13 cellular contexts compared by ENCODE assay signal in the genomic region with DNA sequence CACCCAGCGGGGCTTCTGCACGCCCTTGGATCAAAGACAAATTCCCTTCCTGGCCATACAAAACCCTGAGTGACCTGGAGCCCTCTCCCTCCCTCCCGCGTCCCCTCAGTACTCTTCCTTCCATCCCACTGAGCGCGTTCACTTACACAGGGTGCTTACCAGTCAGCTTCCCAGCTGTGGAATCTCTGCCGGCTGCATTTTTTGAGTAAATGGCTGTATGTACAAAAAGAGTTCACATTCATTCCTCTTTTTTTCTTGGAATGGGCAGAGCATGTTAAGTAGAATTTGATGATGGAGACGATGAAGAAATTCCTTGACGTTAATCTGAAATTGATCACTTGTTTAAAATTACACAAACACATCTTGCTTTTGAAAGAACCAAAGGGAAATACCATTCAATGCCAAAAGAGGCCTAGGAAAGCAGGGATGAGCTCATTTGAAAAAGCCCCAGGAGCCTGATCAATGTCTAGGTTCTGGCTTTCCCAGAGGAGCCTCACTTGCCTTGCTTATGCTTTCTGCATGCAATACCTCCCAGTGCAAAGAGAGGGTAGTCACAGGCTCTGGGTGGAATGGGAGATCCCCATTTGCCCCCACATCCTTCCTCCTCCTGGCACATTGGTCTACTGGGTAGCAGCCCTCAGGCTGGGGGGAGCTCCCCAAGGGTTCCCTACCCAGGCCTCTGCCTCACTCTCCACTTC. TPM values are rescaled to one million over a fixed set of nuclear protein-coding genes. Genes with fewer than 3 reads are reported as not detected.
DNase-seq lines count a peak whose midpoint lies in the region; TF ChIP-seq lines count a peak whose summit lies in the region.
"Had no signal": no experiment of that assay in that cellular context is flagged by ENCODE, and none has a peak within 500 bp of the region (broad histone marks: within the 10 kb centered on the region; RNA-seq: fewer than 3 reads in every experiment).

No MANE protein-coding gene starts in this region.

- TF ChIP-seq CTCF in chondrocyte (IDR thresholded peaks at IDR 0.05) = peak; percentile 12
- no peak for TF ChIP-seq CTCF in stomach (IDR thresholded peaks at IDR 0.05)
- no peak for TF ChIP-seq CTCF in GM13976 (IDR thresholded peaks at IDR 0.05; ENCODE audit: borderline replicate concordance, control extremely low read depth, extremely low read depth, insufficient read depth, missing control alignments)
- no peak for TF ChIP-seq CTCF in testis (IDR thresholded peaks at IDR 0.05)

- TF ChIP-seq POLR2A in stomach (IDR thresholded peaks at IDR 0.05) (no peak), testis (IDR thresholded peaks at IDR 0.05) (no peak)

- H3K79me2 ChIP-seq in mesendoderm (ENCODE audit: control insufficient read depth, insufficient read depth, low read length) = no peaks in the 10 kb centered on the region

- H3K4me1 Mint-ChIP-seq in chondrocyte (ENCODE audit: low read depth) = peaks cover 50% of the 10 kb centered on the region

- no peak overlapping the region for H3K27ac ChIP-seq in mesendoderm (ENCODE audit: low read depth, low read length)
- peak overlapping the region in 3 of 5 donors; percentile 27 to 55 (median 42) for H3K27ac ChIP-seq in stomach
- H3K27ac ChIP-seq in testis = no peak overlapping the region

- in situ Hi-C loops in GM13976 (cut with MboI; ENCODE audit: low sequenced_read_pairs, unreplicated experiment) = no loop called here

- DNase-seq in Kasumi-1 (lab: John Stamatoyannopoulos, UW) (peak; percentile 21 to 27), chondrocyte (ENCODE audit: low spot score) (no peak), mesendoderm (peak; percentile 59), stomach (no peak), GM13976 (ENCODE audit: low spot score) (no peak), AML-193 (lab: John Stamatoyannopoulos, UW) (no peak), testis (no peak)
- DNase-seq: activated CD4-positive, alpha-beta memory T cell treated with anti-CD3 and anti-CD28 coated beads for 36 hours; activated naive CD4-positive, alpha-beta T cell treated with Interleukin-2 at 50 U/mL for 16 hours; COR-L47; dorsolateral prefrontal cortex; H7; KG1 had no signal

- intact Hi-C loops in stomach (cut with DNase I; ENCODE audit: low total_unique reads) = no loop called here
- intact Hi-C loops in testis (cut with DNase I; ENCODE audit: low total_unique reads) = no loop called here

- peak overlapping the region; percentile 10 for H3K9ac ChIP-seq in mesendoderm (ENCODE audit: low read length)

- no peaks in the 10 kb centered on the region for H3K27me3 ChIP-seq in mesendoderm (ENCODE audit: insufficient read depth, low read length, poor library complexity)
- H3K27me3 ChIP-seq in stomach = no peaks in the 10 kb centered on the region
- no peaks in the 10 kb centered on the region for H3K27me3 ChIP-seq in testis
- H3K27me3 ChIP-seq: dorsolateral prefrontal cortex had no signal

- no CpG with 5 or more reads among the region's 9 CpGs for WGBS in mesendoderm (ENCODE audit: extremely low coverage, insufficient coverage, low lambda C conversion rate)
- 72 to 88% (median 81%) methylated on average over 9 of the region's 9 CpGs for WGBS in stomach, 5 donors
- WGBS in testis, 2 donors = 95 to 96% methylated on average over 9 of the region's 9 CpGs

- no peaks in the 10 kb centered on the region for H3K9me3 ChIP-seq in stomach
- no peaks in the 10 kb centered on the region for H3K9me3 ChIP-seq in testis

- H3K23ac ChIP-seq in mesendoderm (ENCODE audit: low read length) = no peak overlapping the region

- H3K4ac ChIP-seq in mesendoderm (ENCODE audit: low read depth, low read length) = no peak overlapping the region

- H2AK5ac ChIP-seq in mesendoderm (ENCODE audit: low read length) = peak overlapping the region; percentile 83

- H4K8ac ChIP-seq in mesendoderm (ENCODE audit: low read depth, low read length) = no peak overlapping the region

- H2BK120ac ChIP-seq in mesendoderm (ENCODE audit: low read depth, low read length) = peak overlapping the region; percentile 49

- H3K79me1 ChIP-seq in mesendoderm (ENCODE audit: low read length) = no peaks in the 10 kb centered on the region

- H3K4me3 ChIP-seq in mesendoderm (ENCODE audit: low read length) (no peak overlapping the region), stomach (no peak overlapping the region), testis (no peak overlapping the region)
- H3K4me3 ChIP-seq: dorsolateral prefrontal cortex had no signal

- H3K4me1 ChIP-seq in mesendoderm (ENCODE audit: control insufficient read depth, low read depth, low read length) (peaks cover 21% of the 10 kb centered on the region), stomach (peaks cover 0 to 9% (median 2%) of the 10 kb centered on the region in 4 donors), testis (no peaks in the 10 kb centered on the region)

- no peak overlapping the region for H3K4me2 ChIP-seq in mesendoderm (ENCODE audit: low read length)

- peak overlapping the region; percentile 31 for H2BK5ac ChIP-seq in mesendoderm (ENCODE audit: low read length)

- H3K36me3 ChIP-seq in mesendoderm (ENCODE audit: control insufficient read depth, insufficient read depth, low read length) (no peaks in the 10 kb centered on the region), stomach (no peaks in the 10 kb centered on the region), testis (ENCODE audit: low read depth, missing control alignments) (no peaks in the 10 kb centered on the region)

- H3K56ac ChIP-seq in mesendoderm (ENCODE audit: low read length) = peak overlapping the region; percentile 61

- peak overlapping the region; percentile 29 for H3K18ac ChIP-seq in mesendoderm (ENCODE audit: low read length)

- no peak overlapping the region for H4K5ac ChIP-seq in mesendoderm (ENCODE audit: low read length)

- no peak for TF ChIP-seq EP300 in stomach (IDR thresholded peaks at IDR 0.05)

- peak overlapping the region; percentile 25 for H3K27ac Mint-ChIP-seq in chondrocyte (ENCODE audit: unreplicated experiment)
- H3K27ac Mint-ChIP-seq: activated CD4-positive, alpha-beta memory T cell treated with anti-CD3 and anti-CD28 coated beads for 36 hours had no signal

- H3K9me3 Mint-ChIP-seq in chondrocyte (ENCODE audit: low read depth) = no peaks in the 10 kb centered on the region
- H3K9me3 Mint-ChIP-seq: activated CD4-positive, alpha-beta memory T cell treated with anti-CD3 and anti-CD28 coated beads for 36 hours had no signal

- H3K4me3 Mint-ChIP-seq in chondrocyte (ENCODE audit: unreplicated experiment) = no peak overlapping the region
- H3K4me3 Mint-ChIP-seq: activated CD4-positive, alpha-beta memory T cell treated with anti-CD3 and anti-CD28 coated beads for 36 hours had no signal

- no peak overlapping the region for H2BK15ac ChIP-seq in mesendoderm (replicated peaks; ENCODE audit: low read depth)

- H3K27me3 Mint-ChIP-seq in chondrocyte (ENCODE audit: low read depth) = no peaks in the 10 kb centered on the region

- no peaks in the 10 kb centered on the region for H3K36me3 Mint-ChIP-seq in chondrocyte (ENCODE audit: low read depth)
- H3K36me3 Mint-ChIP-seq: activated CD4-positive, alpha-beta memory T cell treated with anti-CD3 and anti-CD28 coated beads for 36 hours had no signal

RNA-seq across cellular contexts. Expression of a gene that starts 12.2 kb away (rescaled TPM):
- total RNA-seq in chondrocyte (61.2 to 99.9 TPM (median 70.1 TPM) in 3 replicates), stomach (100 to 1,000 TPM in 1 of 5 donors, 10 to 100 TPM in 3, 1 to 10 TPM in 1; 7.0 to 123 (median 29.3) TPM), testis (10 to 100 TPM in 1 of 2 donors, 1 to 10 TPM in 1; 9.8 to 14.6 TPM)
- 25.8 TPM for polyA plus RNA-seq in mesendoderm (2013, experiment 1 of 2)
- 23.8 TPM for polyA plus RNA-seq in mesendoderm (2013, experiment 2 of 2)
- polyA plus RNA-seq in stomach (10 to 100 TPM in 1 of 3 donors, 1 to 10 TPM in 2; 4.5 to 10.1 (median 9.9) TPM), testis (ENCODE audit: insufficient read depth, low read depth, low replicate concordance) (7.5 TPM)

Comparison
In these comparisons a context has a peak if more than half of its experiments do, and no peak if none do; other contexts are left out.
1. DNase-seq: peak in Kasumi-1 (2 of 2) and mesendoderm (single experiment); none in chondrocyte (single experiment), stomach (single experiment), GM13976 (single experiment), AML-193 (0 of 2) and testis (single experiment).
2. H3K27ac ChIP-seq: peak in stomach (3 of 5); none in mesendoderm (single experiment) and testis (0 of 2).